Comparison of ENCODE assay signal across 20 cellular contexts in the genomic region with DNA sequence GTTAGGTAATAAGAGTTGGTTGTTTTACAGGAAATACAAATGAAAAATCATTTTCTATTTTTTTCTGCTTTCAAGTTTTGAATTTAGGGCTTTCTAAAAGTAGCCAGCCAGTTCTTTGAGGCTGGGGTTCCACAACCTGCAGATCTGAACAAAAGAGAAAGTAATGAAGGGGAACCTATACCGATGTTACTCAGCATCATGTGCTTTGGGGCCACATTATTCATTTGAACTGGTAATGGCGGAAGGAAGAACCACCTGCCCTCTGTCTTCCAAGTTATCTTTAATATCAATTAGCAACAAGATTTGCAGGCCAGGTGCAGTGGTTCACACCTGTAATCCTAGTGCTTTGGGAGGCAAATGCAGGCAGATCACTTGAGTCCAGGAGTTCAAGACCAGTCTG. TPM values are rescaled to one million over a fixed set of nuclear protein-coding genes. Genes with fewer than 3 reads are reported as not detected.
DNase-seq lines count a peak whose midpoint lies in the region; ATAC-seq and TF ChIP-seq lines count a peak whose summit lies in the region.
"Had no signal": no experiment of that assay in that cellular context is flagged by ENCODE, and none has a peak within 500 bp of the region (broad histone marks: within the 10 kb centered on the region; RNA-seq: fewer than 3 reads in every experiment).

No MANE protein-coding gene starts in this region.

- no peak overlapping the region for H3K27ac Mint-ChIP-seq in CD14-positive monocyte
- H3K27ac Mint-ChIP-seq: activated naive CD8-positive, alpha-beta T cell treated with anti-CD3 and anti-CD28 coated beads for 36 hours had no signal

- intact Hi-C loops in CD14-positive monocyte (cut with micrococcal nuclease) (no loop called here), left ventricle myocardium inferior (cut with micrococcal nuclease) (no loop called here)

- no peaks in the 10 kb centered on the region for H3K9me3 Mint-ChIP-seq in CD14-positive monocyte
- H3K9me3 Mint-ChIP-seq: activated naive CD8-positive, alpha-beta T cell treated with anti-CD3 and anti-CD28 coated beads for 36 hours; central memory CD8-positive, alpha-beta T cell had no signal

- H3K27me3 Mint-ChIP-seq in CD14-positive monocyte (ENCODE audit: low read depth in 3 of 3): peaks cover 0 to 2% (median 0%) of the 10 kb centered on the region in 3 donors
- H3K27me3 Mint-ChIP-seq: activated naive CD8-positive, alpha-beta T cell treated with anti-CD3 and anti-CD28 coated beads for 36 hours had no signal

- no peak overlapping the region for H3K27ac ChIP-seq in left ventricle myocardium inferior (replicated peaks)
- H3K27ac ChIP-seq: GM23248, prostate gland, SJCRH30, upper lobe of right lung had no signal

- DNase-seq in GM10266 (ENCODE audit: extremely low spot score) (peak; percentile 43), HUDEP-2 (lab: John Stamatoyannopoulos, UW; ENCODE audit: unreplicated experiment in 76 of 76) (no peak), CD14-positive monocyte (ENCODE audit: low spot score) (no peak), superior temporal gyrus (ENCODE audit: extremely low spot score) (no peak), left ventricle myocardium inferior (no peak)
- DNase-seq: activated CD8-positive, alpha-beta memory T cell treated with anti-CD3 and anti-CD28 coated beads, Interleukin-2, amount 50 U/mL, for 48 hours; activated naive CD8-positive, alpha-beta T cell treated with anti-CD3 and anti-CD28 coated beads for 36 hours; GM23248; kidney glomerular epithelial cell; SJCRH30; stimulated activated CD4-positive, alpha-beta T cell treated with anti-CD3 and anti-CD28 coated beads, Interleukin-15, amount 100 ng/mL, for 24 hours; upper lobe of right lung had no signal

- H3K4me1 Mint-ChIP-seq in CD14-positive monocyte: peaks cover 36% of the 10 kb centered on the region
- H3K4me1 Mint-ChIP-seq: central memory CD8-positive, alpha-beta T cell had no signal

- ATAC-seq in GM19372 (IDR thresholded peaks at IDR 0.05; ENCODE audit: low read depth, unreplicated experiment) (peak; percentile 62), HG02623 (IDR thresholded peaks at IDR 0.05; ENCODE audit: unreplicated experiment) (peak; percentile 60), HG03432 (IDR thresholded peaks at IDR 0.05; ENCODE audit: unreplicated experiment) (peak; percentile 58)
- ATAC-seq: upper lobe of right lung had no signal

- peaks cover 6% of the 10 kb centered on the region for H3K4me1 ChIP-seq in left ventricle myocardium inferior
- H3K4me1 ChIP-seq: prostate gland had no signal

- no peaks in the 10 kb centered on the region for H3K27me3 ChIP-seq in left ventricle myocardium inferior (ENCODE audit: low read depth)
- H3K27me3 ChIP-seq: SJCRH30, upper lobe of right lung had no signal

- H3K36me3 Mint-ChIP-seq in CD14-positive monocyte: no peaks in the 10 kb centered on the region
- H3K36me3 Mint-ChIP-seq: activated naive CD8-positive, alpha-beta T cell treated with anti-CD3 and anti-CD28 coated beads for 36 hours had no signal

- H3K4me3 ChIP-seq in left ventricle myocardium inferior: no peak overlapping the region
- H3K4me3 ChIP-seq: GM23248, prostate gland, SJCRH30, upper lobe of right lung had no signal

- TF ChIP-seq CTCF in GM10266 (IDR thresholded peaks at IDR 0.05; ENCODE audit: control insufficient read depth, insufficient read depth, low read depth, missing control alignments) (no peak), CD14-positive monocyte (IDR thresholded peaks at IDR 0.05) (no peak), left ventricle myocardium inferior (IDR thresholded peaks at IDR 0.05; ENCODE audit: borderline replicate concordance) (no peak)

- H3K4me3 Mint-ChIP-seq in CD14-positive monocyte: no peak overlapping the region
- H3K4me3 Mint-ChIP-seq: activated naive CD8-positive, alpha-beta T cell treated with anti-CD3 and anti-CD28 coated beads for 36 hours; central memory CD8-positive, alpha-beta T cell had no signal

- H3K9me3 ChIP-seq in left ventricle myocardium inferior (replicated peaks): no peaks in the 10 kb centered on the region
- H3K9me3 ChIP-seq: prostate gland, SJCRH30, upper lobe of right lung had no signal

- H3K36me3 ChIP-seq in left ventricle myocardium inferior: no peaks in the 10 kb centered on the region
- H3K36me3 ChIP-seq: prostate gland, SJCRH30, upper lobe of right lung had no signal

RNA-seq across cellular contexts. Expression of gene MRO, which starts 12.9 kb away (rescaled TPM):
- polyA plus RNA-seq in CD14-positive monocyte: not detected
- 3.8 TPM for total RNA-seq in left ventricle myocardium inferior
- total RNA-seq: activated naive CD8-positive, alpha-beta T cell treated with anti-CD3 and anti-CD28 coated beads for 36 hours; endothelial cell of umbilical vein; glomerular endothelial cell; GM23248; M059J had no signal
- polyA plus RNA-seq: endothelial cell of umbilical vein, GM23248 had no signal

RNA-seq across cellular contexts. Expression of gene ME2, which starts 46.2 kb away (rescaled TPM):
- 10 to 100 TPM; 71.7 to 93.8 TPM for polyA plus RNA-seq in CD14-positive monocyte
- 54.5 TPM for total RNA-seq in left ventricle myocardium inferior
